ENCODE assay signal across 8 cellular contexts in the genomic region with DNA sequence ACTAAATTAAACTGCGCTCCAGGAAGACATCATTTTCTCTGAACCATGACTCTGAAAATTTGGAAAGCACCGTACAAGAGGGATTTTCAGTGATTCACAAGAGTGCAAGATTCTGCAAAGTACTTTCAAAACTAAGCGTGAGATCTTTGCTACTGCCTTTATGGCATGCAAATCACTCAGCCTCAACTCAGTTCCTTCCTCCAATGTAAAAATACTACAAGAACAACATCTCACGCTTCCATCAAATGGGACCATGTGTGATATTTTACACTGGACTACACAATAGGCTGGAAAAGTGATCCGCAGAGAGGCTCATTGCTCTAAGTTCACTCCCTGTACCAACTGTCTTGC. TPM values are rescaled to one million over a fixed set of nuclear protein-coding genes. Genes with fewer than 3 reads are reported as not detected.
DNase-seq lines count a peak whose midpoint lies in the region; ATAC-seq, FAIRE-seq and TF ChIP-seq lines count a peak whose summit lies in the region.

No MANE protein-coding gene starts in this region.

- no peaks in the 10 kb centered on the region for H3K79me2 ChIP-seq in parathyroid adenoma

- no peaks in the 10 kb centered on the region for H3K27me3 ChIP-seq in BJ (ENCODE audit: control insufficient read depth, insufficient read depth, low read length)
- H3K27me3 ChIP-seq in parathyroid adenoma (ENCODE audit: control insufficient read depth, insufficient read depth, low read length), result no peaks in the 10 kb centered on the region

- FAIRE-seq in RCC 7860 (lab: Jason Lieb, UNC), result no peak

- no peaks in the 10 kb centered on the region for H3K4me1 ChIP-seq in parathyroid adenoma

- no peaks in the 10 kb centered on the region for H3K9me3 ChIP-seq in parathyroid adenoma (ENCODE audit: control insufficient read depth, low read length)

- no peak overlapping the region for H3K9ac ChIP-seq in parathyroid adenoma

- H3K27ac ChIP-seq in parathyroid adenoma, result no peak overlapping the region

- H3K4me3 ChIP-seq in BJ (ENCODE audit: low read depth, low read length) (peak overlapping the region; percentile 74), choroid plexus epithelial cell (ENCODE audit: low read depth, low read length) (peak overlapping the region; percentile 79), parathyroid adenoma (ENCODE audit: low read depth, low read length) (peak overlapping the region; percentile 87)

- ATAC-seq in GM19372 (IDR thresholded peaks at IDR 0.05; ENCODE audit: low read depth, unreplicated experiment) (peak; percentile 43), HG03354 (IDR thresholded peaks at IDR 0.05; ENCODE audit: poor library complexity, severe bottlenecking, unreplicated experiment) (peak; percentile 34)

- CTCF ChIA-PET in BJ (lab: Yijun Ruan, JAX), result interaction anchor here (0.6 to 1.1 kb wide), 2 partner anchors 158 to 203 kb away, joined by 3 read pairs; no protein-coding TSS in a partner anchor

- H2AFZ ChIP-seq in parathyroid adenoma, result peak overlapping the region; percentile 78

- H3K4me2 ChIP-seq in parathyroid adenoma (ENCODE audit: low read length), result peak overlapping the region; percentile 94

- DNase-seq in BJ (ENCODE audit: low read depth), result no peak
- no peak for DNase-seq in choroid plexus epithelial cell (ENCODE audit: low read depth)
- DNase-seq in RCC 7860 (ENCODE audit: low spot score), result no peak
- no peak for DNase-seq in medulla oblongata (ENCODE audit: extremely low spot score)
- DNase-seq in activated CD4-positive, alpha-beta T cell treated with anti-CD3 and anti-CD28 coated beads for 48 hours, result no peak

- TF ChIP-seq CTCF in BJ (IDR thresholded peaks at IDR 0.05; ENCODE audit: insufficient read depth, low read depth, low read length) (no peak), choroid plexus epithelial cell (conservative IDR thresholded peaks at IDR 0.05; ENCODE audit: low read depth, low read length) (no peak), parathyroid adenoma (IDR thresholded peaks at IDR 0.05) (no peak)

- H3K36me3 ChIP-seq in BJ (ENCODE audit: control insufficient read depth, insufficient read depth, low read length), result no peaks in the 10 kb centered on the region
- no peaks in the 10 kb centered on the region for H3K36me3 ChIP-seq in parathyroid adenoma (ENCODE audit: control insufficient read depth, insufficient read depth, low read length)

- POLR2A ChIA-PET in BJ (lab: Charles Lee), result no interaction called here

RNA-seq across cellular contexts. Expression of a gene that starts 0.7 kb away (rescaled TPM):
- polyA plus RNA-seq in BJ (2011; rRNA removed), result 5.5 and 7.3 TPM in 2 replicates
- 5.5 and 5.6 TPM in 2 replicates for polyA minus RNA-seq in BJ (2011; rRNA and poly(A)+ RNA removed)
